ENCODE assay signal across 11 cellular contexts in the genomic region with DNA sequence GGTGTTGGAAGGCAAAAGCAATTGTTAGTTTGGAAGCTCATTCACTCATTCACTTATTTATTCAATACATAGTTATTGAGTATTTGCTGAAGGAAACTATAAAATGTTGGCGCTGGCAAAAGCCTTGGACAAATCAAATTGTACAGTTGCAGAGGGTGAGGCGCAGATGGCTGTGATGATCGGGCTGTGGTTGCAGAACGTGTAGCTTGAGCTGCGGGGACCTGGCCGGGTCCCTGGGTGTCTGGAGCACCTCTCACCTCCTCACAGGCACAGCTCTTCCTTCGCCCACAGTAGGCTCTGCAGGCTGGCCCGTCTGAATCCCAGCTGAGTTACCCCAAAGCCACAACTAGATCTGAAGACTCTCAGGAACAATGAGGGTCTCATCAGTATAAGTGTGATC.
"Had no signal": no experiment of that assay in that cellular context is flagged by ENCODE, and none has a peak within 500 bp of the region (broad histone marks: within the 10 kb centered on the region; RNA-seq: fewer than 3 reads in every experiment).

No MANE protein-coding gene starts in this region.

- DNase-seq: effector CD4-positive, alpha-beta T cell; heart left ventricle; left ventricle myocardium inferior; nephron progenitor cell; stimulated activated CD4-positive, alpha-beta T cell treated with anti-CD3 and anti-CD28 coated beads, Interleukin-4, amount 100 ng/mL, for 1 hour; testis had no signal

- H3K9me3 ChIP-seq: heart left ventricle, left ventricle myocardium inferior, testis had no signal

- H3K27me3 Mint-ChIP-seq: stimulated activated naive CD8-positive, alpha-beta T cell treated with anti-CD3 and anti-CD28 coated beads, Interleukin-15, Interleukin-2, amounts not matched to agents 100 ng/mL and 50 ng/mL, for 24 hours had no signal

- H3K27me3 ChIP-seq: heart left ventricle, testis had no signal

- H3K4me3 Mint-ChIP-seq: activated naive CD4-positive, alpha-beta T cell treated with anti-CD3 and anti-CD28 coated beads for 36 hours; memory B cell; nephron progenitor cell; stimulated activated naive CD8-positive, alpha-beta T cell treated with anti-CD3 and anti-CD28 coated beads, Interleukin-15, Interleukin-2, amounts not matched to agents 100 ng/mL and 50 ng/mL, for 24 hours had no signal

- H3K4me3 ChIP-seq: coronary artery, heart left ventricle, left ventricle myocardium inferior, testis had no signal

- ATAC-seq: heart left ventricle, SK-N-SH treated with all-trans-retinoic acid at 6 μM for 48 hours had no signal

- H3K27ac ChIP-seq: coronary artery, heart left ventricle, left ventricle myocardium inferior, testis had no signal

- H3K36me3 ChIP-seq: left ventricle myocardium inferior had no signal

- H3K27ac Mint-ChIP-seq: activated naive CD4-positive, alpha-beta T cell treated with anti-CD3 and anti-CD28 coated beads for 36 hours; memory B cell; nephron progenitor cell; stimulated activated naive CD8-positive, alpha-beta T cell treated with anti-CD3 and anti-CD28 coated beads, Interleukin-15, Interleukin-2, amounts not matched to agents 100 ng/mL and 50 ng/mL, for 24 hours had no signal

- H3K9me3 Mint-ChIP-seq: activated naive CD4-positive, alpha-beta T cell treated with anti-CD3 and anti-CD28 coated beads for 36 hours; memory B cell; nephron progenitor cell; stimulated activated naive CD8-positive, alpha-beta T cell treated with anti-CD3 and anti-CD28 coated beads, Interleukin-15, Interleukin-2, amounts not matched to agents 100 ng/mL and 50 ng/mL, for 24 hours had no signal
